ENCODE assay signal across 1 cellular context in genomic region chr15:95742836-95743235, GRCh38.
TF ChIP-seq lines count a peak whose summit lies in the region.

No MANE protein-coding gene starts in this region.

TF ChIP-seq in IMR-90, 13 proteins besides CTCF, POLR2A, EP300 and RAD21 (continued from another document):
- no peak for TF ChIP-seq MXI1 (IDR thresholded peaks at IDR 0.05; ENCODE audit: borderline replicate concordance, low read depth, low read length)
- TF ChIP-seq, protein P1, sequence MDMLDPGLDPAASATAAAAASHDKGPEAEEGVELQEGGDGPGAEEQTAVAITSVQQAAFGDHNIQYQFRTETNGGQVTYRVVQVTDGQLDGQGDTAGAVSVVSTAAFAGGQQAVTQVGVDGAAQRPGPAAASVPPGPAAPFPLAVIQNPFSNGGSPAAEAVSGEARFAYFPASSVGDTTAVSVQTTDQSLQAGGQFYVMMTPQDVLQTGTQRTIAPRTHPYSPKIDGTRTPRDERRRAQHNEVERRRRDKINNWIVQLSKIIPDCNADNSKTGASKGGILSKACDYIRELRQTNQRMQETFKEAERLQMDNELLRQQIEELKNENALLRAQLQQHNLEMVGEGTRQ (IDR thresholded peaks at IDR 0.05; ENCODE audit: low read depth, low read length) = no peak
- no peak for TF ChIP-seq ELK1 (IDR thresholded peaks at IDR 0.05; ENCODE audit: borderline replicate concordance, low read depth, low read length)
- no peak for TF ChIP-seq BHLHE40 (IDR thresholded peaks at IDR 0.05; ENCODE audit: low read depth, low read length)
- no peak for TF ChIP-seq RCOR1 (IDR thresholded peaks at IDR 0.05; ENCODE audit: insufficient replicate concordance, low read length)
- no peak for TF ChIP-seq CEBPB (IDR thresholded peaks at IDR 0.05; ENCODE audit: low read depth, low read length)
- no peak for TF ChIP-seq MAFK (IDR thresholded peaks at IDR 0.05; ENCODE audit: low read depth, low read length)
- no peak for TF ChIP-seq RFX5 (IDR thresholded peaks at IDR 0.05; ENCODE audit: low read depth, low read length)
